Comparison of ENCODE assay signal across 26 cellular contexts in genomic region chr4:141117935-141118334, GRCh38.
"Had no signal": no experiment of that assay in that cellular context is flagged by ENCODE, and none has a peak within 500 bp of the region (broad histone marks: within the 10 kb centered on the region; RNA-seq: fewer than 3 reads in every experiment).

No MANE protein-coding gene starts in this region.

- H3K79me2 ChIP-seq: parathyroid adenoma had no signal

- DNase-seq: natural killer cell; occipital lobe; ovary; posterior cingulate gyrus; psoas muscle; right cardiac atrium; right lobe of liver; sigmoid colon; small intestine; stimulated activated CD4-positive, alpha-beta T cell treated with anti-CD3 and anti-CD28 coated beads, Interleukin-15, amount 100 ng/mL, for 24 hours; stimulated activated CD4-positive, alpha-beta T cell treated with anti-CD3 and anti-CD28 coated beads, Interleukin-2, amount 100 ng/mL, for 24 hours; stimulated activated CD4-positive, alpha-beta T cell treated with anti-CD3 and anti-CD28 coated beads, Interleukin-2, amount 100 ng/mL, for 48 hours; stimulated activated CD4-positive, alpha-beta T cell treated with anti-CD3 and anti-CD28 coated beads, Interleukin-4, amount 100 ng/mL, for 24 hours; stimulated activated naive B cell treated with anti-CD40 and anti-IgM and Interleukin-4, amounts not matched to agents 10 μg/mL and 1 μg/mL and 100 μg/mL, for 72 hours; stimulated activated naive CD4-positive, alpha-beta T cell treated with Interleukin-2 at 50 U/mL for 16 hours; stomach; substantia nigra; testis; tibial artery; transverse colon; upper lobe of right lung; uterus had no signal

- H3K27ac ChIP-seq: neural progenitor cell, ovary, parathyroid adenoma, psoas muscle, right lobe of liver, sigmoid colon, stomach, suprapubic skin, testis, tibial artery, transverse colon, upper lobe of right lung, uterus had no signal

- H2AFZ ChIP-seq: neural progenitor cell, parathyroid adenoma had no signal

- ATAC-seq: psoas muscle; right cardiac atrium; right lobe of liver; stimulated activated effector memory CD8-positive, alpha-beta T cell treated with anti-CD3 and anti-CD28 coated beads, Interleukin-12 subunit alpha, Interleukin-12 subunit beta, amount 100 ng/mL, for 72 hours; stimulated activated naive B cell treated with anti-CD40 and anti-IgM and Interleukin-4, amounts not matched to agents 10 μg/mL and 1 μg/mL and 100 μg/mL, for 72 hours; upper lobe of right lung had no signal

- H3K27me3 ChIP-seq: neural progenitor cell, ovary, right lobe of liver, sigmoid colon, stomach, suprapubic skin, testis, tibial artery, transverse colon, upper lobe of right lung, uterus had no signal

- H3K9ac ChIP-seq: neural progenitor cell, parathyroid adenoma had no signal

- H3K36me3 ChIP-seq: neural progenitor cell, ovary, right lobe of liver, sigmoid colon, stomach, suprapubic skin, tibial artery, transverse colon, upper lobe of right lung, uterus had no signal

- FAIRE-seq: small intestine had no signal

- H3K4me2 ChIP-seq: neural progenitor cell had no signal

- H3K9me3 ChIP-seq: ovary, psoas muscle, right lobe of liver, sigmoid colon, suprapubic skin, testis, transverse colon, upper lobe of right lung, uterus had no signal

- H3K4me1 ChIP-seq: neural progenitor cell, parathyroid adenoma, psoas muscle, right lobe of liver, suprapubic skin, testis, transverse colon, upper lobe of right lung, uterus had no signal

- H3K4me3 ChIP-seq: neural progenitor cell, ovary, psoas muscle, right lobe of liver, sigmoid colon, stomach, suprapubic skin, testis, tibial artery, transverse colon, upper lobe of right lung, uterus had no signal
